Comparison of ENCODE assay signal across 17 cellular contexts in the genomic region with DNA sequence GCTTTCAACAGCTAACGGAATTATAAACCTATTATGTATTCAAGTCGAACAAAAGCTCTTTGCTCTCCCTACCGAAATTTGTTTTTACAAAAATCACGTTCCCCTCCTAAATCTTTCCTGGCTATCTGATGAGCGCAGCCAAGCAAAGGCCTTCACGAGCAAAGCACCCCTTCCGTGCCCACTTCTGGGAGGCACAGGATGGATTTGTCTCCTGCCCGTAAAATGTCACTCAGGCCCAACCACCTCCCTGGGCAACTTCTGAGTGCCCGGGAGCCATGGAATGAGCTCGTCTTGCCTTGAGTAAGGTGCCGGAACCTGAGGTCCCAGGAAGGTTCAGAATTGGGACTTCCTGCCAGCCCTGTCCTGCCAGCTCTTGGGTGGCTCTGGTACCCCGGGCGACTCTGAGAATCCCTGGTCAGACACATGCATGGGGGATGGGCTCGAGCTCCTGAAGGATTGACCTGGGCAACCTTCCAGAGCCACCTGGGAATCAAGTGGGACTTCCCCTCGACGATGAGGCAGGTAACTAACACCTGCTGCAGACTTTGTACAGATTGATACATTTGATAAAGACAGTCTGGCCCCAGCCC. TPM values are rescaled to one million over a fixed set of nuclear protein-coding genes. Genes with fewer than 3 reads are reported as not detected.
DNase-seq lines count a peak whose midpoint lies in the region; ATAC-seq lines count a peak whose summit lies in the region.
"Had no signal": no experiment of that assay in that cellular context is flagged by ENCODE, and none has a peak within 500 bp of the region (broad histone marks: within the 10 kb centered on the region; RNA-seq: fewer than 3 reads in every experiment).

No MANE protein-coding gene starts in this region.

- H3K9ac ChIP-seq in trophoblast cell (ENCODE audit: low read length), result no peak overlapping the region
- H3K9ac ChIP-seq: GM23248 had no signal

- 100% methylated on average over 3 of the region's 16 CpGs for WGBS in trophoblast cell (ENCODE audit: extremely low coverage, insufficient coverage, insufficient read length)

- no peak overlapping the region for H3K14ac ChIP-seq in trophoblast cell (ENCODE audit: low read length)

- H3K23ac ChIP-seq in trophoblast cell (ENCODE audit: low read length), result no peak overlapping the region

- DNase-seq in activated CD4-positive, alpha-beta T cell treated with anti-CD3 and anti-CD28 coated beads, Interleukin-2, amount 10 ng/mL, durations not matched to agents 24 days and 14 days, result no peak
- DNase-seq in activated CD4-positive, alpha-beta T cell treated with anti-CD3 and anti-CD28 coated beads, Interleukin-2, amount 50 U/mL, for 4 hours, result no peak
- DNase-seq in caudate nucleus (lab: John Stamatoyannopoulos, UW) (no peak), trophoblast cell (no peak), ACHN (no peak), NOMO-1 treated with DMSO at 0.1 percent for 48 hours (lab: John Stamatoyannopoulos, UW; ENCODE audit: unreplicated experiment) (no peak), NCI-H187 treated with DMSO at 0.1 percent for 48 hours (lab: John Stamatoyannopoulos, UW) (no peak)
- DNase-seq: NCI-H187 had no signal

- peaks cover 56% of the 10 kb centered on the region for H3K36me3 Mint-ChIP-seq in activated CD4-positive, alpha-beta T cell treated with anti-CD3 and anti-CD28 coated beads, Interleukin-2, amount 10 ng/mL, durations not matched to agents 24 days and 14 days (ENCODE audit: low read depth)
- H3K36me3 Mint-ChIP-seq: IgD-negative memory B cell had no signal

- in situ Hi-C loops in ACHN (cut with HindIII; ENCODE audit: low pct_ligation_motif_present, low pct_unique_long_range_greater_than_20kb, low sequenced_read_pairs), result no loop called here

- no peak overlapping the region for H3K4me3 ChIP-seq in trophoblast cell (ENCODE audit: low read depth, low read length)
- H3K4me3 ChIP-seq: GM23248, heart right ventricle, thoracic aorta had no signal

- H2AFZ ChIP-seq in trophoblast cell (ENCODE audit: insufficient read depth, low read length, poor library complexity), result no peak overlapping the region
- H2AFZ ChIP-seq: GM23248 had no signal

- no peaks in the 10 kb centered on the region for H3K9me3 Mint-ChIP-seq in activated CD4-positive, alpha-beta T cell treated with anti-CD3 and anti-CD28 coated beads, Interleukin-2, amount 10 ng/mL, durations not matched to agents 24 days and 14 days
- H3K9me3 Mint-ChIP-seq: activated CD4-positive, alpha-beta T cell treated with anti-CD3 and anti-CD28 coated beads, Interleukin-2, amount 10 ng/mL, durations not matched to agents 7 days and 5 days; CD4-positive, alpha-beta T cell; IgD-negative memory B cell; naive thymus-derived CD8-positive, alpha-beta T cell had no signal

- no peak overlapping the region for H3K4me2 ChIP-seq in trophoblast cell (ENCODE audit: low read length)

- peaks cover 38 to 42% of the 10 kb centered on the region in 2 experiments for H3K4me1 ChIP-seq in trophoblast cell (ENCODE audit: control insufficient read depth in 1 of 2, insufficient read depth in 2 of 2, low read length in 2 of 2)

- H3K27me3 Mint-ChIP-seq in activated CD4-positive, alpha-beta T cell treated with anti-CD3 and anti-CD28 coated beads, Interleukin-2, amount 10 ng/mL, durations not matched to agents 24 days and 14 days, result no peaks in the 10 kb centered on the region
- H3K27me3 Mint-ChIP-seq: activated CD4-positive, alpha-beta T cell treated with anti-CD3 and anti-CD28 coated beads, Interleukin-2, amount 10 ng/mL, durations not matched to agents 7 days and 5 days; CD4-positive, alpha-beta T cell; IgD-negative memory B cell; naive thymus-derived CD8-positive, alpha-beta T cell had no signal

- H4K12ac ChIP-seq in trophoblast cell (ENCODE audit: low read depth, low read length), result no peak overlapping the region

- no peak overlapping the region for H2BK120ac ChIP-seq in trophoblast cell (ENCODE audit: insufficient read depth, low read length, poor library complexity)

- ATAC-seq in HG02642 (IDR thresholded peaks at IDR 0.05; ENCODE audit: poor library complexity, unreplicated experiment), result peak; percentile 3
- ATAC-seq: Right ventricle myocardium inferior had no signal

- H3K18ac ChIP-seq in trophoblast cell (ENCODE audit: low read length), result no peak overlapping the region

- H3K4ac ChIP-seq in trophoblast cell (ENCODE audit: low read depth, low read length), result peak overlapping the region; percentile 49

- no peak overlapping the region for H4K8ac ChIP-seq in trophoblast cell (ENCODE audit: low read depth, low read length)

- no peak overlapping the region for H2AK5ac ChIP-seq in trophoblast cell (ENCODE audit: low read length)

- H3K27ac ChIP-seq in caudate nucleus (ENCODE audit: low read depth, low read length) (peak overlapping the region; percentile 77), trophoblast cell (ENCODE audit: low read depth, low read length) (no peak overlapping the region)
- H3K27ac ChIP-seq: GM23248, heart right ventricle, thoracic aorta had no signal

- H3K4me3 Mint-ChIP-seq in activated CD4-positive, alpha-beta T cell treated with anti-CD3 and anti-CD28 coated beads, Interleukin-2, amount 10 ng/mL, durations not matched to agents 24 days and 14 days, result no peak overlapping the region
- H3K4me3 Mint-ChIP-seq: activated CD4-positive, alpha-beta T cell treated with anti-CD3 and anti-CD28 coated beads, Interleukin-2, amount 10 ng/mL, durations not matched to agents 7 days and 5 days; CD4-positive, alpha-beta T cell; naive thymus-derived CD8-positive, alpha-beta T cell had no signal

- H2BK12ac ChIP-seq in trophoblast cell (ENCODE audit: low read length), result no peak overlapping the region

- H3K9me3 ChIP-seq in trophoblast cell (ENCODE audit: insufficient read depth, low read depth, low read length), result peaks cover 2% of the 10 kb centered on the region
- H3K9me3 ChIP-seq: heart right ventricle, thoracic aorta had no signal

- peaks cover 65% of the 10 kb centered on the region in 2 experiments for H3K36me3 ChIP-seq in trophoblast cell (ENCODE audit: control insufficient read depth in 1 of 2, insufficient read depth in 2 of 2, low read length in 2 of 2)
- H3K36me3 ChIP-seq: thoracic aorta had no signal

- intact Hi-C loops in activated CD4-positive, alpha-beta T cell treated with anti-CD3 and anti-CD28 coated beads, Interleukin-2, amount 10 ng/mL, durations not matched to agents 24 days and 14 days (cut with micrococcal nuclease), result loop anchor here (1.0 kb wide), 2 partner anchors 22 to 60 kb away; no protein-coding TSS in a partner anchor

- no peak overlapping the region for H2BK5ac ChIP-seq in trophoblast cell (ENCODE audit: low read depth, low read length, poor library complexity)

- peaks cover 38% of the 10 kb centered on the region for H3K79me1 ChIP-seq in trophoblast cell (ENCODE audit: low read length)

- H3K27me3 ChIP-seq in trophoblast cell (ENCODE audit: insufficient read depth, low read length), result no peaks in the 10 kb centered on the region

- peaks cover 31% of the 10 kb centered on the region for H3K4me1 Mint-ChIP-seq in activated CD4-positive, alpha-beta T cell treated with anti-CD3 and anti-CD28 coated beads, Interleukin-2, amount 10 ng/mL, durations not matched to agents 24 days and 14 days

- no peak overlapping the region for H4K91ac ChIP-seq in trophoblast cell (ENCODE audit: low read depth, low read length)

- peaks cover 35% of the 10 kb centered on the region for H3K79me2 ChIP-seq in trophoblast cell (ENCODE audit: control insufficient read depth, insufficient read depth, low read length, poor library complexity)

- H3K27ac Mint-ChIP-seq in activated CD4-positive, alpha-beta T cell treated with anti-CD3 and anti-CD28 coated beads, Interleukin-2, amount 10 ng/mL, durations not matched to agents 24 days and 14 days, result peak overlapping the region; percentile 62
- H3K27ac Mint-ChIP-seq: CD4-positive, alpha-beta T cell; IgD-negative memory B cell had no signal

RNA-seq across cellular contexts. Expression of a gene that starts 19.8 kb away (rescaled TPM):
- 408 and 410 TPM in 2 replicates for total RNA-seq in activated CD4-positive, alpha-beta T cell treated with anti-CD3 and anti-CD28 coated beads, Interleukin-2, amount 10 ng/mL, durations not matched to agents 24 days and 14 days
- 379 and 403 TPM in 2 replicates for polyA plus RNA-seq in trophoblast cell (2013)
